Comparison of ENCODE assay signal across 22 cellular contexts in genomic region chr4:155578219-155578618, GRCh38.
"Had no signal": no experiment of that assay in that cellular context is flagged by ENCODE, and none has a peak within 500 bp of the region (broad histone marks: within the 10 kb centered on the region; RNA-seq: fewer than 3 reads in every experiment).

No MANE protein-coding gene starts in this region.

- ATAC-seq: activated CD8-positive, alpha-beta T cell treated with anti-CD3 and anti-CD28 coated beads, Interleukin-2, amount 10 ng/mL, durations not matched to agents 7 days and 5 days; effector memory CD8-positive, alpha-beta T cell; esophagus mucosa; gastroesophageal sphincter had no signal

- H3K36me3 Mint-ChIP-seq: activated naive CD4-positive, alpha-beta T cell treated with anti-CD3 and anti-CD28 coated beads, Interleukin-2, amount 50 U/mL, for 24 hours; naive B cell had no signal

- H3K4me3 ChIP-seq: colonic mucosa, dorsolateral prefrontal cortex, gastroesophageal sphincter, heart left ventricle, lung, sigmoid colon had no signal

- H3K27ac Mint-ChIP-seq: activated CD8-positive, alpha-beta T cell treated with anti-CD3 and anti-CD28 coated beads, Interleukin-2, amount 10 ng/mL, durations not matched to agents 7 days and 5 days; activated naive CD4-positive, alpha-beta T cell treated with anti-CD3 and anti-CD28 coated beads, Interleukin-2, amount 50 U/mL, for 24 hours; effector memory CD8-positive, alpha-beta T cell; naive B cell had no signal

- H3K27me3 Mint-ChIP-seq: activated naive CD4-positive, alpha-beta T cell treated with anti-CD3 and anti-CD28 coated beads, Interleukin-2, amount 50 U/mL, for 24 hours; central memory CD8-positive, alpha-beta T cell; effector memory CD8-positive, alpha-beta T cell; naive B cell had no signal

- H3K4me1 Mint-ChIP-seq: naive B cell had no signal

- DNase-seq: activated CD4-positive, alpha-beta T cell treated with anti-CD3 and anti-CD28 coated beads for 1 hour; activated CD4-positive, alpha-beta T cell treated with anti-CD3 and anti-CD28 coated beads, Interleukin-2, amount 50 U/mL, for 1 hour; activated CD8-positive, alpha-beta T cell treated with anti-CD3 and anti-CD28 coated beads, Interleukin-2, amount 10 ng/mL, durations not matched to agents 7 days and 5 days; activated gamma-delta T cell treated with Interleukin-2 at 50 U/mL for 16 hours; aorta; colonic mucosa; dorsolateral prefrontal cortex; effector memory CD8-positive, alpha-beta T cell; heart left ventricle; left colon; naive B cell; occipital lobe; posterior cingulate gyrus; sigmoid colon; stimulated activated CD4-positive, alpha-beta T cell treated with anti-CD3 and anti-CD28 coated beads, Interleukin-4, amount 100 ng/mL, for 1 hour; stimulated activated naive CD4-positive, alpha-beta T cell treated with Interleukin-2 at 50 U/mL for 16 hours; WERI-Rb-1 had no signal

- H3K9me3 Mint-ChIP-seq: activated naive CD4-positive, alpha-beta T cell treated with anti-CD3 and anti-CD28 coated beads, Interleukin-2, amount 50 U/mL, for 24 hours; central memory CD8-positive, alpha-beta T cell; naive B cell had no signal

- H3K4me3 Mint-ChIP-seq: activated CD8-positive, alpha-beta T cell treated with anti-CD3 and anti-CD28 coated beads, Interleukin-2, amount 10 ng/mL, durations not matched to agents 7 days and 5 days; activated naive CD4-positive, alpha-beta T cell treated with anti-CD3 and anti-CD28 coated beads, Interleukin-2, amount 50 U/mL, for 24 hours; central memory CD8-positive, alpha-beta T cell; effector memory CD8-positive, alpha-beta T cell; naive B cell had no signal
